ENCODE assay signal across 19 cellular contexts in the genomic region with DNA sequence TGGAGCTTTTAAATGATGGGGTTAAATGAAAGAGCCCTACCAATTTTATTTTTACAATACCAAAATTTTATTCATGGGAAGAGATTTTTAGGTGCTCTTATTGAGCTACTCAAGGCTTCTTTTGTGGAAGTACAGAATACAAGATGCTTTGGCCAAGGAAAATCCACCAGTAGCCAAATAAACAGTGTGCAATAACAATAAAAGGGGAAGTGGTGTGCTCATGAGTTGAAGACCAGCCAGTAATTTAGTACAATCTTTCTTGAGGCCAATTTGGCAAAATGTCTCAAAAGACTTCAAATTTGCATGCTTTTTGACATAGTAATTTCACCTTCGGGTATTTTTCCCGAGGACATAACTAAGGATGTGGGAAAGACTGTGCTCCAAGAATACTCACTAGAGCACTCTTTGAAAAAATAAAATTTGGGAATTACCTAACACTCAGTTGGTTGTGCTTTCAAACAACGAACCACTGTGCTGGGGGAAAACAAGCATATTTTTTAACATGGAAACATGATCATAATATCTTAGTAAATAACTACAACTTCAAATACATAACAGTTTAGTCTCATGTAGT.
DNase-seq lines count a peak whose midpoint lies in the region; ATAC-seq and TF ChIP-seq lines count a peak whose summit lies in the region.
"Had no signal": no experiment of that assay in that cellular context is flagged by ENCODE, and none has a peak within 500 bp of the region (broad histone marks: within the 10 kb centered on the region; RNA-seq: fewer than 3 reads in every experiment).

No MANE protein-coding gene starts in this region.

- TF ChIP-seq CTCF in AG10803 (conservative IDR thresholded peaks at IDR 0.05; ENCODE audit: low read length) (no peak), heart right ventricle (IDR thresholded peaks at IDR 0.05) (no peak), testis (IDR thresholded peaks at IDR 0.05) (no peak)

- no peaks in the 10 kb centered on the region for H3K27me3 ChIP-seq in heart right ventricle
- no peaks in the 10 kb centered on the region for H3K27me3 ChIP-seq in testis
- H3K27me3 ChIP-seq: cardiac muscle cell, dorsolateral prefrontal cortex had no signal

- TF ChIP-seq POLR2A in testis (IDR thresholded peaks at IDR 0.05) = no peak

- WGBS in heart right ventricle, 2 donors = 41 to 48% methylated on average over 3 of the region's 3 CpGs
- WGBS in testis, 2 donors = 39 to 49% methylated on average over 3 of the region's 3 CpGs

- peak; percentile 4 for DNase-seq in AG10803 (ENCODE audit: low read depth)
- peak; percentile 72 for DNase-seq in MV-4-11 (lab: John Stamatoyannopoulos, UW)
- peak; percentile 50 for DNase-seq in astrocyte of the hippocampus (ENCODE audit: low read depth, low spot score)
- peak in 1 of 2 donors; percentile 23 for DNase-seq in heart right ventricle
- no peak for DNase-seq in testis
- DNase-seq: activated CD4-positive, alpha-beta T cell treated with anti-CD3 and anti-CD28 coated beads for 48 hours; activated naive CD8-positive, alpha-beta T cell treated with anti-CD3 and anti-CD28 coated beads, Interleukin-2, amount 50 U/mL, for 24 hours; CD8-positive, alpha-beta T cell; dorsolateral prefrontal cortex; NCI-H1092; NCI-H2081 treated with DMSO at 0.1 percent for 48 hours; NCI-H69 had no signal

- H3K4me3 ChIP-seq in AG10803 (ENCODE audit: low read length) = no peak overlapping the region
- H3K4me3 ChIP-seq in heart right ventricle = peak overlapping the region in 1 of 10 donors; percentile 4
- H3K4me3 ChIP-seq in testis = no peak overlapping the region
- H3K4me3 ChIP-seq: cardiac muscle cell, mucosa of descending colon had no signal

- H3K4me1 ChIP-seq in heart right ventricle = peaks cover 0 to 19% (median 4%) of the 10 kb centered on the region in 9 donors
- H3K4me1 ChIP-seq in testis = no peaks in the 10 kb centered on the region

- intact Hi-C loops in heart right ventricle (cut with DNase I) (loop anchor here in 1 of 10 donors (5.0 kb wide), 1 partner anchor 293 kb away; a partner anchor contains a TSS), testis (cut with DNase I; ENCODE audit: low total_unique reads) (no loop called here)

- H3K9me3 ChIP-seq in heart right ventricle (no peaks in the 10 kb centered on the region), testis (no peaks in the 10 kb centered on the region)
- H3K9me3 ChIP-seq: mucosa of descending colon had no signal

- no peaks in the 10 kb centered on the region for H3K36me3 ChIP-seq in heart right ventricle
- H3K36me3 ChIP-seq in testis (ENCODE audit: low read depth, missing control alignments) = no peaks in the 10 kb centered on the region
- H3K36me3 ChIP-seq: cardiac muscle cell had no signal

- peak in 7 of 8 donors; percentile 56 to 94 (median 85) for ATAC-seq in heart right ventricle
- no peak for ATAC-seq in GM21390 (IDR thresholded peaks at IDR 0.05; ENCODE audit: unreplicated experiment)
- no peak for ATAC-seq in GM18519 (IDR thresholded peaks at IDR 0.05; ENCODE audit: low FRiP score, unreplicated experiment)
- no peak for ATAC-seq in GM19397 (IDR thresholded peaks at IDR 0.05; ENCODE audit: unreplicated experiment)
- ATAC-seq: activated naive CD8-positive, alpha-beta T cell treated with anti-CD3 and anti-CD28 coated beads, Interleukin-2, amount 50 U/mL, for 24 hours; CD8-positive, alpha-beta T cell; mucosa of descending colon; Panc1 had no signal

- H3K27ac ChIP-seq in heart right ventricle = peak overlapping the region in 6 of 10 donors; percentile 8 to 47 (median 32)
- no peak overlapping the region for H3K27ac ChIP-seq in testis
- H3K27ac ChIP-seq: cardiac muscle cell, dorsolateral prefrontal cortex, epithelial cell of prostate had no signal

Comparison
In these comparisons a context has a peak if more than half of its experiments do, and no peak if none do; other contexts are left out.
1. ATAC-seq: peak in heart right ventricle (7 of 8); none in GM21390 (single experiment), GM18519 (single experiment) and GM19397 (single experiment).
2. H3K27ac ChIP-seq: peak in heart right ventricle (6 of 10); none in testis (0 of 2).